Comparison of ENCODE assay signal across 1 cellular context in genomic region chr16:4693296-4693955, GRCh38.
TF ChIP-seq lines count a peak whose summit lies in the region.

NUDT16L1 (plus strand) TSS chr16:4693562; CDS start chr16:4693727, 165 bp downstream.

TF ChIP-seq in K562, 482 proteins besides CTCF, POLR2A, EP300 and RAD21 (continued from another document):
- TF ChIP-seq MAZ (CRISPR knock-in tag; conservative IDR thresholded peaks at IDR 0.05 in 1 of 2, IDR thresholded peaks at IDR 0.05 in 1 of 2) = 0 out of 4 replicates have a peak, but pooled peaks of 1 of the 2 experiments have one; percentile 9
- peak; percentile 63; the same call in 1 of the 2 replicates for TF ChIP-seq CHD2 (IDR thresholded peaks at IDR 0.05; ENCODE audit: low read depth, low read length)
- TF ChIP-seq PHF8 (IDR thresholded peaks at IDR 0.05; ENCODE audit: borderline replicate concordance, low read length) = peak; percentile 79; the same call in 1 of the 2 replicates
- peak; percentile 90 for TF ChIP-seq CTBP1 (IDR thresholded peaks at IDR 0.05; ENCODE audit: borderline replicate concordance)
- peak; percentile 17; the same call in 1 of the 2 replicates for TF ChIP-seq THAP12 (CRISPR knock-in tag; IDR thresholded peaks at IDR 0.05)
- TF ChIP-seq NCOA6 (IDR thresholded peaks at IDR 0.05) = peak; percentile 34; the same call in 1 of the 2 replicates
- TF ChIP-seq SMARCC2 (IDR thresholded peaks at IDR 0.05; ENCODE audit: low read depth) = no peak
- TF ChIP-seq CBFA2T3 (IDR thresholded peaks at IDR 0.05) = no peak
- 0 out of 2 replicates have a peak, but pooled peaks have one; percentile 61 for TF ChIP-seq ZBTB9 (CRISPR knock-in tag; IDR thresholded peaks at IDR 0.05)
- no peak for TF ChIP-seq NCOR1 (IDR thresholded peaks at IDR 0.05)
- TF ChIP-seq L3MBTL2 (IDR thresholded peaks at IDR 0.05) = peak; percentile 80
- TF ChIP-seq ELK3 (CRISPR knock-in tag; IDR thresholded peaks at IDR 0.05) = no peak
- no peak for TF ChIP-seq TOE1 (IDR thresholded peaks at IDR 0.05; ENCODE audit: borderline replicate concordance)
- TF ChIP-seq TOE1 (CRISPR knock-in tag; IDR thresholded peaks at IDR 0.05; ENCODE audit: borderline replicate concordance, low read depth) = no peak
- no peak for TF ChIP-seq MLLT1 (IDR thresholded peaks at IDR 0.05)
- peak; percentile 22; the same call in 1 of the 2 replicates for TF ChIP-seq ZBTB7A (IDR thresholded peaks at IDR 0.05; ENCODE audit: borderline replicate concordance, control insufficient read depth, low read depth, low read length)
- TF ChIP-seq TCF3 (CRISPR knock-in tag; IDR thresholded peaks at IDR 0.05) = 0 out of 2 replicates have a peak, but pooled peaks have one; percentile 15
- peak; percentile 67 for TF ChIP-seq CXXC5 (CRISPR knock-in tag; IDR thresholded peaks at IDR 0.05)
- TF ChIP-seq XRCC4 (IDR thresholded peaks at IDR 0.05; ENCODE audit: extremely low read depth, insufficient read depth, insufficient read length) = no peak
- TF ChIP-seq GMEB1 (CRISPR knock-in tag; IDR thresholded peaks at IDR 0.05) = peak; percentile 60; the same call in 1 of the 2 replicates
- no peak for TF ChIP-seq RAD51 (IDR thresholded peaks at IDR 0.05; ENCODE audit: borderline replicate concordance, low read depth)
- TF ChIP-seq TAF1 (IDR thresholded peaks at IDR 0.05; ENCODE audit: control insufficient read depth, extremely low read depth, insufficient read depth, low read length, severe bottlenecking) = peak; percentile 20
- peak; percentile 85 for TF ChIP-seq SIN3B (IDR thresholded peaks at IDR 0.05; ENCODE audit: low read depth)
- no peak for TF ChIP-seq ZNF174 (CRISPR knock-in tag; IDR thresholded peaks at IDR 0.05)
- 0 out of 2 replicates have a peak, but pooled peaks have one; percentile 34 for TF ChIP-seq POLR2AphosphoS5 (IDR thresholded peaks at IDR 0.05; ENCODE audit: control insufficient read depth, insufficient read depth, low read depth, low read length)
- peak; percentile 75 for TF ChIP-seq FOS (IDR thresholded peaks at IDR 0.05; ENCODE audit: extremely low read depth, insufficient read length)
- TF ChIP-seq CCNT2 (IDR thresholded peaks at IDR 0.05; ENCODE audit: borderline replicate concordance, extremely low read depth, insufficient read length, low read depth, low read length) = peak; percentile 81
- TF ChIP-seq ZMIZ1 (IDR thresholded peaks at IDR 0.05; ENCODE audit: low read depth in 2 of 2, low read length in 2 of 2) = peak in 1 of 2 experiments; percentile 63; a peak in 2 of 4 replicates
- peak; percentile 100 for TF ChIP-seq RBM25 (IDR thresholded peaks at IDR 0.05; ENCODE audit: low read depth, low read length, severe bottlenecking)
- TF ChIP-seq CEBPB (tag; IDR thresholded peaks at IDR 0.05) = no peak
- TF ChIP-seq UBTF (IDR thresholded peaks at IDR 0.05; ENCODE audit: borderline replicate concordance in 1 of 2, low read depth in 2 of 2, low read length in 2 of 2) = 0 out of 4 replicates have a peak, but pooled peaks of 1 of the 2 experiments have one; percentile 23
- TF ChIP-seq MCM7 (IDR thresholded peaks at IDR 0.05) = no peak
- peak; percentile 66; the same call in 1 of the 2 replicates for TF ChIP-seq CREB1 (IDR thresholded peaks at IDR 0.05)
- peak; percentile 78 for TF ChIP-seq CREB1 (CRISPR knock-in tag; IDR thresholded peaks at IDR 0.05)
- no peak for TF ChIP-seq STAT5B (CRISPR knock-in tag; IDR thresholded peaks at IDR 0.05)
- TF ChIP-seq RBFOX2 (IDR thresholded peaks at IDR 0.05; ENCODE audit: low read depth, low read length) = peak; percentile 90
- TF ChIP-seq RCOR1 (IDR thresholded peaks at IDR 0.05; ENCODE audit: borderline replicate concordance in 1 of 2, low read depth in 2 of 2, low read length in 2 of 2) = no peak; a peak in 1 of 4 replicates
- no peak for TF ChIP-seq HIVEP1 (CRISPR knock-in tag; IDR thresholded peaks at IDR 0.05)
- TF ChIP-seq NFYB (IDR thresholded peaks at IDR 0.05; ENCODE audit: extremely low read depth, insufficient read length) = peak; percentile 72
- peak; percentile 93 to 94 for TF ChIP-seq NRF1 (conservative IDR thresholded peaks at IDR 0.05 in 1 of 2, IDR thresholded peaks at IDR 0.05 in 1 of 2)
- TF ChIP-seq MBD2 (IDR thresholded peaks at IDR 0.05; ENCODE audit: borderline replicate concordance, low read depth) = peak; percentile 62; the same call in 1 of the 2 replicates
- no peak for TF ChIP-seq HDAC8 (tag; IDR thresholded peaks at IDR 0.05)
- peak; percentile 89; the same call in 1 of the 2 replicates for TF ChIP-seq MTF1 (CRISPR knock-in tag; IDR thresholded peaks at IDR 0.05; ENCODE audit: borderline replicate concordance)
- no peak for TF ChIP-seq ZNF507 (tag; conservative IDR thresholded peaks at IDR 0.05)
- TF ChIP-seq RBBP5 (IDR thresholded peaks at IDR 0.05; ENCODE audit: borderline replicate concordance, insufficient read depth, low read length, poor library complexity, severe bottlenecking) = peak; percentile 70
- TF ChIP-seq SUPT5H (IDR thresholded peaks at IDR 0.05) = peak; percentile 65
- TF ChIP-seq ARID4B (CRISPR knock-in tag; IDR thresholded peaks at IDR 0.05) = peak; percentile 89; the same call in 1 of the 2 replicates
TF ChIP-seq in K562: peak in this region for 66.
